ENCODE assay signal across 8 cellular contexts in the genomic region with DNA sequence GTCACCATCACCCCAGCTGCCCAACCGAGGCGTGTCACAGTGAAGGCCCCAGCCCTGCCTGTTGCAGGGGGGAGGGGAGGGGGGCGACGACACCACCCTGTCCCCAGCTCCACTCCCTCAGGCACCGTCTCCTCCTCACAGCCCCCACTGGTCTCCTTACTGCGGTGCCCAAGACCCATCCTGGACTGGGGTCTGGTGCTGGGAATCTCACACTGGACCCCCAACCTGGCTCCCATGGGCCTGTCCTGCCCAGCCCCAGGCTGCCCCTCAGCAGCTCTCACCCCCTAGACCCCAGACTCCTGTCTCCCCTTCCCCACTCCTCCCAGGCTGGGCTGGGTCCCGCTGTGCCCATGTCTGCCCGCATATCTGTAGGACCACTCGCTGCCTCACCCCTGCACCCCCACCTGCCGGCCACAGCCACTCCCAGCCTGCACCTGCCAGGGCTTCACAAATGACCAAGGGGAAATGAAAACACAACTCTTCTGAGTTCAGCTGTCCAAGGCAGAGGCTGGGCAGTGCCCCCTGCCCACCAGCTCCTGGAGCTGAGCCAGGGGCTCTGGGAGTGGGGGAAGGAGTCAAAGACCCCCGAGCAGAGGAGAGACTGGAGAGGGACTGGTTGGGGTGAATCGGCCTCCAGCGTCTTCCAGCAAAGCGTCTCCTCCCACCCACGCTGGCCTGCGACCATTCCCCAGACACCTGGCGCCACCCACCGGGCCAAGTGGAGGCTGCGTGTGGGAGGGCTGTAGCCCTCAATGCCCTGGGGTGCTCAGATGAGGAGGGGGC. TPM values are rescaled to one million over a fixed set of nuclear protein-coding genes. Genes with fewer than 3 reads are reported as not detected.
DNase-seq lines count a peak whose midpoint lies in the region; ATAC-seq and TF ChIP-seq lines count a peak whose summit lies in the region.

No MANE protein-coding gene starts in this region.

- H3K79me2 ChIP-seq in PC-3 (ENCODE audit: low read length), result no peaks in the 10 kb centered on the region

- H3K4me1 ChIP-seq in PC-3 (ENCODE audit: insufficient read depth, low read length) (peaks cover 6% of the 10 kb centered on the region; the same call in 1 of the 2 replicates), cardiac muscle cell (ENCODE audit: low read depth) (peaks cover 21% of the 10 kb centered on the region), spleen (peaks cover 14 to 72% (median 47%) of the 10 kb centered on the region in 6 donors)

- H3K4me3 ChIP-seq in PC-3 (ENCODE audit: low read length) (no peak overlapping the region), cardiac muscle cell (no peak overlapping the region), spleen (no peak overlapping the region)

- H3K36me3 ChIP-seq in PC-3 (ENCODE audit: low read depth, low read length) (no peaks in the 10 kb centered on the region), cardiac muscle cell (no peaks in the 10 kb centered on the region), spleen (no peaks in the 10 kb centered on the region)

- no peaks in the 10 kb centered on the region for H3K9me3 ChIP-seq in PC-3 (ENCODE audit: low read length)
- no peaks in the 10 kb centered on the region for H3K9me3 ChIP-seq in cardiac muscle cell (ENCODE audit: low read depth)
- H3K9me3 ChIP-seq in spleen, result no peaks in the 10 kb centered on the region

- no peak for TF ChIP-seq POLR2A in spleen (IDR thresholded peaks at IDR 0.05)

- TF ChIP-seq CTCF in GM13977 (IDR thresholded peaks at IDR 0.05; ENCODE audit: extremely low read depth, insufficient read depth, missing control alignments), result peak; percentile 87
- TF ChIP-seq CTCF in PC-3 (conservative IDR thresholded peaks at IDR 0.05; ENCODE audit: low read depth, low read length), result peak; percentile 56
- peak; percentile 70 for TF ChIP-seq CTCF in cardiac muscle cell (IDR thresholded peaks at IDR 0.05; ENCODE audit: low read depth, low read length)
- peak; percentile 41 to 79 (median 71) for TF ChIP-seq CTCF in spleen (IDR thresholded peaks at IDR 0.05 in 8 of 11, conservative IDR thresholded peaks at IDR 0.05 in 3 of 11)

- no peaks in the 10 kb centered on the region for H3K9me2 ChIP-seq in PC-3 (replicated peaks; ENCODE audit: low read length)

- in situ Hi-C loops in GM13977 (cut with MboI; ENCODE audit: low pct_unique_long_range_greater_than_20kb, low sequenced_read_pairs, unreplicated experiment), result loop anchor here (5.0 kb wide), 1 partner anchor 138 kb away; no protein-coding TSS in a partner anchor

- 33 to 42% (median 37%) methylated on average over 13 to 19 of the region's 19 CpGs for WGBS in spleen, 5 donors

- POLR2A ChIA-PET in PC-3 (lab: Charles Lee; ENCODE audit: unreplicated experiment), result no interaction called here

- BruUV-seq in PC-3 (replicated peaks; lab: Mats Ljungman, UMichigan), result no TSS peak

- intact Hi-C loops in PC-3 (cut with micrococcal nuclease), result no loop called here
- intact Hi-C loops in spleen (cut with DNase I; ENCODE audit: low total_unique reads), result loop anchor here (2.0 kb wide), 1 partner anchor 141 kb away; no protein-coding TSS in a partner anchor

- H2AFZ ChIP-seq in PC-3 (ENCODE audit: low read length), result no peak overlapping the region

- no peaks in the 10 kb centered on the region for H4K20me1 ChIP-seq in PC-3 (ENCODE audit: low read length)

- no peaks in the 10 kb centered on the region for H3K27me3 ChIP-seq in PC-3 (ENCODE audit: low read length)
- H3K27me3 ChIP-seq in cardiac muscle cell, result no peaks in the 10 kb centered on the region
- H3K27me3 ChIP-seq in spleen (replicated peaks in 1 of 7), result peaks cover 0 to 59% (median 4%) of the 10 kb centered on the region in 7 donors

- H3K27ac ChIP-seq in PC-3 (ENCODE audit: low read length), result no peak overlapping the region
- H3K27ac ChIP-seq in cardiac muscle cell, result no peak overlapping the region
- H3K27ac ChIP-seq in spleen, result no peak overlapping the region

- no peak overlapping the region for H3K9ac ChIP-seq in PC-3 (ENCODE audit: low read length)

- no peak overlapping the region for H3K4me2 ChIP-seq in PC-3 (ENCODE audit: low read length)

- DNase-seq in 8988T (peak; percentile 93), GM13977 (ENCODE audit: low spot score) (peak; percentile 84), PC-3 (peak; percentile 39), activated gamma-delta T cell (lab: John Stamatoyannopoulos, UW) (peak; percentile 30), cardiac muscle cell (ENCODE audit: low read depth in 1 of 2, low spot score in 1 of 2) (peak; percentile 65 to 80), spleen (peak; percentile 93)

- no peaks in the 10 kb centered on the region for H3F3A ChIP-seq in PC-3 (ENCODE audit: low read length, unreplicated experiment)

- CTCF ChIA-PET in PC-3 (lab: Charles Lee), result no interaction called here

- ATAC-seq in PC-3 (no peak), HG03378 (IDR thresholded peaks at IDR 0.05; ENCODE audit: unreplicated experiment) (no peak), HG03108 (IDR thresholded peaks at IDR 0.05; ENCODE audit: unreplicated experiment) (no peak)

RNA-seq across cellular contexts. Expression of gene EGFL7, which starts 32.6 kb away (rescaled TPM):
- 23.1 and 29.5 TPM in 2 replicates for total RNA-seq in PC-3 (2014; rRNA removed)
- 64.1 and 82.9 TPM in 2 replicates for total RNA-seq in cardiac muscle cell
- polyA plus RNA-seq in cardiac muscle cell, result 50.9 and 90.0 TPM in 2 replicates
- total RNA-seq in spleen, result 100 to 1,000 TPM; 132 to 246 (median 179) TPM
- 100 to 1,000 TPM; 169 to 522 (median 409) TPM for polyA plus RNA-seq in spleen

RNA-seq across cellular contexts. Expression of gene AGPAT2, which starts 57.2 kb away (rescaled TPM):
- 103 and 106 TPM in 2 replicates for total RNA-seq in PC-3 (2014; rRNA removed)
- total RNA-seq in cardiac muscle cell, result 59.0 and 72.5 TPM in 2 replicates
- 103 and 104 TPM in 2 replicates for polyA plus RNA-seq in cardiac muscle cell
- total RNA-seq in spleen, result 10 to 100 TPM; 26.9 to 47.7 (median 40.4) TPM
- 10 to 100 TPM; 31.9 to 43.8 (median 35.1) TPM for polyA plus RNA-seq in spleen

Comparison
In these comparisons a context has a peak if more than half of its experiments do, and no peak if none do; other contexts are left out.
1. DNase-seq: peak in every context shown above with its lines; median percentile 93 in 8988T; 93 in spleen; 84 in GM13977; 72 in cardiac muscle cell; 39 in PC-3; 30 in activated gamma-delta T cell.